22 cellular contexts compared by ENCODE assay signal in the genomic region with DNA sequence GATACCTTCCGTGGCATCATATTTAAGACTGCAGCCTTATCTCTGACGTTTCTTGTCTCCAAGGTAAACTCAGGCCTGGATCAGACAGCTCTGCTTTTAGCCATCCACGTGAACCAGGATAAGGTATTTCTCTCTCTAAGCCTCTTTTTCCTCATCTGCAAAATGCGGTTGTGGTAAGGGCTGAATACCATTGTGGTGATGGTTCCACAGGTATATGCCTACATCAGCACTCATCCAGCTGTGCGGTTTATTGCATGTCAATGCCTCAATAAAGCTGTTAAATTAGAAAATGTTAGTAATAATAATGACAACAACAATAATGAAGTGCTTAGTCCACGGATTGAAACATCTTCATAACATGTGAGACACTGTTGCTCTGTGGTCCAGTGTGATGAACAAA.
DNase-seq lines count a peak whose midpoint lies in the region; ATAC-seq and TF ChIP-seq lines count a peak whose summit lies in the region.
"Had no signal": no experiment of that assay in that cellular context is flagged by ENCODE, and none has a peak within 500 bp of the region (broad histone marks: within the 10 kb centered on the region; RNA-seq: fewer than 3 reads in every experiment).

No MANE protein-coding gene starts in this region.

- peak; percentile 18 for DNase-seq in MCF 10A (ENCODE audit: unreplicated experiment)
- DNase-seq in breast epithelium (ENCODE audit: low spot score in 2 of 2), result no peak
- no peak for DNase-seq in glutamatergic neuron
- no peak for DNase-seq in vagina (ENCODE audit: extremely low spot score in 2 of 2)
- DNase-seq in ovary, result no peak
- DNase-seq: ACHN; CD4-positive, alpha-beta memory T cell; GOT3; Kasumi-1; NCI-H1092; NCI-H1436; NCI-H187 treated with DMSO at 0.1 percent for 48 hours; NCI-H2107; NCI-H510A treated with DMSO at 0.1 percent for 48 hours; NCI-H748 treated with DMSO at 0.1 percent for 48 hours; NK-92 treated with Interleukin-12 subunit alpha and Interleukin-12 subunit beta, amount 100 ng/mL, for 24 hours; SHP77 had no signal

- WGBS in ovary, 3 donors, result 80 to 87% (median 86%) methylated on average over 6 of the region's 6 CpGs

- H3K4me3 Mint-ChIP-seq in MCF 10A (ENCODE audit: unreplicated experiment), result no peak overlapping the region
- no peak overlapping the region for H3K4me3 Mint-ChIP-seq in brain
- no peak overlapping the region for H3K4me3 Mint-ChIP-seq in glutamatergic neuron (ENCODE audit: unreplicated experiment)
- H3K4me3 Mint-ChIP-seq: CD4-positive, alpha-beta memory T cell had no signal

- no peaks in the 10 kb centered on the region for H3K36me3 Mint-ChIP-seq in MCF 10A (ENCODE audit: insufficient read depth, unreplicated experiment)
- no peaks in the 10 kb centered on the region for H3K36me3 Mint-ChIP-seq in brain
- H3K36me3 Mint-ChIP-seq in glutamatergic neuron (ENCODE audit: unreplicated experiment), result no peaks in the 10 kb centered on the region
- H3K36me3 Mint-ChIP-seq: CD4-positive, alpha-beta memory T cell had no signal

- TF ChIP-seq POLR2A in breast epithelium (IDR thresholded peaks at IDR 0.05), result no peak
- TF ChIP-seq POLR2A in vagina (IDR thresholded peaks at IDR 0.05), result no peak
- no peak for TF ChIP-seq POLR2A in ovary (IDR thresholded peaks at IDR 0.05)

- no peak overlapping the region for H3K27ac ChIP-seq in breast epithelium
- H3K27ac ChIP-seq in vagina, result no peak overlapping the region
- H3K27ac ChIP-seq in ovary, result no peak overlapping the region
- H3K27ac ChIP-seq: 22Rv1, BLaER1 had no signal

- peaks cover 0 to 15% of the 10 kb centered on the region in 2 donors for H3K4me1 ChIP-seq in breast epithelium
- peaks cover 18% of the 10 kb centered on the region for H3K4me1 ChIP-seq in vagina
- peaks cover 1% of the 10 kb centered on the region for H3K4me1 ChIP-seq in ovary (ENCODE audit: insufficient read depth)
- H3K4me1 ChIP-seq: BLaER1 had no signal

- H3K9me3 ChIP-seq in breast epithelium (no peaks in the 10 kb centered on the region), vagina (no peaks in the 10 kb centered on the region), ovary (no peaks in the 10 kb centered on the region)
- H3K9me3 ChIP-seq: BLaER1 had no signal

- ATAC-seq in esophagus mucosa (no peak), HG03442 (IDR thresholded peaks at IDR 0.05; ENCODE audit: unreplicated experiment) (no peak)

- TF ChIP-seq EP300 in ovary (IDR thresholded peaks at IDR 0.05), result no peak

- POLR2A ChIA-PET in MCF 10A (lab: Yijun Ruan, JAX), result interaction anchor here (0.5 kb wide), 1 partner anchor 81 kb away, joined by 3 read pairs; no protein-coding TSS in a partner anchor

- no peaks in the 10 kb centered on the region for H3K27me3 Mint-ChIP-seq in MCF 10A (ENCODE audit: insufficient read depth, unreplicated experiment)
- no peaks in the 10 kb centered on the region for H3K27me3 Mint-ChIP-seq in brain
- H3K27me3 Mint-ChIP-seq in glutamatergic neuron (ENCODE audit: unreplicated experiment), result no peaks in the 10 kb centered on the region
- H3K27me3 Mint-ChIP-seq: CD4-positive, alpha-beta memory T cell had no signal

- H3K36me3 ChIP-seq in breast epithelium (no peaks in the 10 kb centered on the region), vagina (no peaks in the 10 kb centered on the region), ovary (no peaks in the 10 kb centered on the region)
- H3K36me3 ChIP-seq: BLaER1 had no signal

- peaks cover 31% of the 10 kb centered on the region for H3K9me3 Mint-ChIP-seq in MCF 10A (ENCODE audit: unreplicated experiment)
- peaks cover 0 to 15% (median 5%) of the 10 kb centered on the region in 5 experiments for H3K9me3 Mint-ChIP-seq in brain
- H3K9me3 Mint-ChIP-seq in glutamatergic neuron (ENCODE audit: unreplicated experiment), result no peaks in the 10 kb centered on the region

- intact Hi-C loops in MCF 10A (cut with micrococcal nuclease), result no loop called here
- intact Hi-C loops in breast epithelium (cut with DNase I; ENCODE audit: low total_unique reads), result no loop called here
- intact Hi-C loops in vagina (cut with DNase I), result no loop called here
- intact Hi-C loops in ovary (cut with DNase I), result no loop called here

- CTCF ChIA-PET in MCF 10A (lab: Yijun Ruan, JAX), result interaction anchor here (0.6 kb wide), 1 partner anchor 161 kb away, joined by 3 read pairs; no protein-coding TSS in a partner anchor

- H3K4me1 Mint-ChIP-seq in MCF 10A (ENCODE audit: insufficient read depth, unreplicated experiment) (peaks cover 8% of the 10 kb centered on the region), brain (peaks cover 35% of the 10 kb centered on the region), glutamatergic neuron (ENCODE audit: low read depth, unreplicated experiment) (peaks cover 18% of the 10 kb centered on the region)
- H3K4me1 Mint-ChIP-seq: CD4-positive, alpha-beta memory T cell had no signal

- no peak overlapping the region for H3K27ac Mint-ChIP-seq in MCF 10A (ENCODE audit: low read depth, unreplicated experiment)
- peak overlapping the region in 4 of 5 experiments; percentile 84 to 95 (median 87) for H3K27ac Mint-ChIP-seq in brain
- peak overlapping the region; percentile 26 for H3K27ac Mint-ChIP-seq in glutamatergic neuron (ENCODE audit: unreplicated experiment)

- no TSS peak for BruUV-seq in MCF 10A (replicated peaks; lab: Mats Ljungman, UMichigan)

- H3K4me3 ChIP-seq in breast epithelium, result no peak overlapping the region
- H3K4me3 ChIP-seq in vagina, result no peak overlapping the region
- H3K4me3 ChIP-seq in ovary, result no peak overlapping the region
- H3K4me3 ChIP-seq: BLaER1 had no signal

- H3K27me3 ChIP-seq in breast epithelium (no peaks in the 10 kb centered on the region), vagina (no peaks in the 10 kb centered on the region), ovary (no peaks in the 10 kb centered on the region)
- H3K27me3 ChIP-seq: BLaER1 had no signal

- TF ChIP-seq CTCF in MCF 10A (IDR thresholded peaks at IDR 0.05; ENCODE audit: unreplicated experiment) (no peak), breast epithelium (IDR thresholded peaks at IDR 0.05) (no peak), brain (conservative IDR thresholded peaks at IDR 0.05) (no peak), glutamatergic neuron (IDR thresholded peaks at IDR 0.05; ENCODE audit: partially characterized antibody, unreplicated experiment) (no peak), vagina (IDR thresholded peaks at IDR 0.05) (no peak), ovary (IDR thresholded peaks at IDR 0.05) (no peak)
